Comparison of ENCODE assay signal across 9 cellular contexts in the genomic region with DNA sequence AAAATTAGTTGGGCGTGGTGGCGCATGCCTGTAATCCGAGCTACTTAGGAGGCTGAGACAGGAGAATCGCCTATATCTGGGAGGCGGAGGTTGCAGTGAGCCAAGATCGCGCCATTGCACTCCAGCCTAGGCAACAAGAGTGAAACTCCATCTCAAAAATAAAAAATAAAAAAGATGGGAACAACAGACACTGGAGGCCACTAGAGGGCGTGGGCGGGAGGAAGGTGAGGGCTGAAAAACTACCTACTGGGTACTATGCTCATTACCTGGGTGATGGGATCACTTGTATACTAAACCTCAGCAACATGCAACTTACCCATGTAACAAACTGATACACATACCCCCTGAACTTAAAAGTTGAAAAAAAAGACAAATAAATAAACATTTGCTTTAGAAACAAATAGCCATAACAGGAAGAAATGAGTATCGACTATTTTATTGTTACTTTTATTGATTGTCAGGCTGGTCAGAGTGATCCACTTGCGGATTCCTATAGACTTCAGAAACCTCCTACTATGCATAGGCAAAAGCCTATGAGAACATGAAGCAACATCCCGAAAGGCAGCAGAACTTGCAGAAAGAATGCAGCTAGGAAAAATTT.
DNase-seq lines count a peak whose midpoint lies in the region; ATAC-seq and TF ChIP-seq lines count a peak whose summit lies in the region.
"Had no signal": no experiment of that assay in that cellular context is flagged by ENCODE, and none has a peak within 500 bp of the region (broad histone marks: within the 10 kb centered on the region; RNA-seq: fewer than 3 reads in every experiment).

No MANE protein-coding gene starts in this region.

- H3K27me3 Mint-ChIP-seq in activated naive CD4-positive, alpha-beta T cell treated with anti-CD3 and anti-CD28 coated beads, Interleukin-2, amount 10 ng/mL, durations not matched to agents 7 days and 5 days = peaks cover 16% of the 10 kb centered on the region

- no peaks in the 10 kb centered on the region for H3K79me2 ChIP-seq in smooth muscle cell (ENCODE audit: low read depth)

- no peaks in the 10 kb centered on the region for H3K36me3 Mint-ChIP-seq in activated naive CD4-positive, alpha-beta T cell treated with anti-CD3 and anti-CD28 coated beads, Interleukin-2, amount 10 ng/mL, durations not matched to agents 7 days and 5 days
- H3K36me3 Mint-ChIP-seq in activated naive CD4-positive, alpha-beta T cell treated with anti-CD3 and anti-CD28 coated beads, Interleukin-2, amount 50 U/mL, for 72 hours = peaks cover 0 to 5% of the 10 kb centered on the region in 2 donors

- H3K9ac ChIP-seq in NT2/D1 (ENCODE audit: insufficient read length, low read depth) (no peak overlapping the region), colonic mucosa (ENCODE audit: low read depth in 2 of 2, low read length in 2 of 2) (no peak overlapping the region), smooth muscle cell (ENCODE audit: low read depth) (no peak overlapping the region)

- H2AFZ ChIP-seq in smooth muscle cell (ENCODE audit: low read depth) = no peak overlapping the region

- H3K27me3 ChIP-seq in NT2/D1 (ENCODE audit: insufficient read depth, insufficient read length) (no peaks in the 10 kb centered on the region), colonic mucosa (no peaks in the 10 kb centered on the region), smooth muscle cell (ENCODE audit: low read depth) (peaks cover 2% of the 10 kb centered on the region), aorta (ENCODE audit: control insufficient read depth in 1 of 2, insufficient read depth in 2 of 2, low read length in 1 of 2) (no peaks in the 10 kb centered on the region)

- TF ChIP-seq CTCF in colonic mucosa (IDR thresholded peaks at IDR 0.05) (peak; percentile 28), smooth muscle cell (IDR thresholded peaks at IDR 0.05; ENCODE audit: borderline replicate concordance, insufficient read depth, poor library complexity, severe bottlenecking) (peak; percentile 47), mucosa of descending colon (IDR thresholded peaks at IDR 0.05) (no peak)

- H3K4me1 Mint-ChIP-seq in activated naive CD4-positive, alpha-beta T cell treated with anti-CD3 and anti-CD28 coated beads, Interleukin-2, amount 10 ng/mL, durations not matched to agents 7 days and 5 days = peaks cover 16% of the 10 kb centered on the region

- no peaks in the 10 kb centered on the region for H3F3A ChIP-seq in smooth muscle cell (ENCODE audit: low read depth)

- CTCF ChIA-PET in activated naive CD4-positive, alpha-beta T cell treated with anti-CD3 and anti-CD28 coated beads, Interleukin-2, amount 10 ng/mL, durations not matched to agents 7 days and 5 days (lab: Charles Lee) = interaction anchor here (0.7 to 1.7 kb wide), 9 partner anchors 8 to 95 kb away, joined by 3 to 4 read pairs (median 3); no protein-coding TSS in a partner anchor

- no peak for ATAC-seq in activated naive CD4-positive, alpha-beta T cell treated with anti-CD3 and anti-CD28 coated beads, Interleukin-2, amount 50 U/mL, for 72 hours
- ATAC-seq in mucosa of descending colon (no peak), aorta (ENCODE audit: low FRiP score) (no peak)

- no peak overlapping the region for H3K4me3 Mint-ChIP-seq in activated naive CD4-positive, alpha-beta T cell treated with anti-CD3 and anti-CD28 coated beads, Interleukin-2, amount 10 ng/mL, durations not matched to agents 7 days and 5 days

- H3K4me2 ChIP-seq in smooth muscle cell = no peak overlapping the region

- H4K20me1 ChIP-seq in smooth muscle cell (ENCODE audit: low read depth) = no peaks in the 10 kb centered on the region

- no peaks in the 10 kb centered on the region for H3K9me3 Mint-ChIP-seq in activated naive CD4-positive, alpha-beta T cell treated with anti-CD3 and anti-CD28 coated beads, Interleukin-2, amount 10 ng/mL, durations not matched to agents 7 days and 5 days
- peaks cover 0 to 7% of the 10 kb centered on the region in 2 donors for H3K9me3 Mint-ChIP-seq in activated naive CD4-positive, alpha-beta T cell treated with anti-CD3 and anti-CD28 coated beads, Interleukin-2, amount 50 U/mL, for 72 hours

- H3K27ac ChIP-seq in colonic mucosa (no peak overlapping the region), smooth muscle cell (ENCODE audit: low read depth) (no peak overlapping the region), aorta (ENCODE audit: low read depth in 1 of 2, low read length in 2 of 2) (no peak overlapping the region)

- no peak overlapping the region for H3K27ac Mint-ChIP-seq in activated naive CD4-positive, alpha-beta T cell treated with anti-CD3 and anti-CD28 coated beads, Interleukin-2, amount 10 ng/mL, durations not matched to agents 7 days and 5 days
- no peak overlapping the region for H3K27ac Mint-ChIP-seq in activated naive CD4-positive, alpha-beta T cell treated with anti-CD3 and anti-CD28 coated beads, Interleukin-2, amount 50 U/mL, for 72 hours

- H3K4me1 ChIP-seq in NT2/D1 (ENCODE audit: insufficient read depth, insufficient read length) = no peaks in the 10 kb centered on the region
- no peaks in the 10 kb centered on the region for H3K4me1 ChIP-seq in colonic mucosa
- H3K4me1 ChIP-seq in smooth muscle cell (ENCODE audit: low read depth) = no peaks in the 10 kb centered on the region
- no peaks in the 10 kb centered on the region for H3K4me1 ChIP-seq in mucosa of descending colon (ENCODE audit: low read depth)
- no peaks in the 10 kb centered on the region for H3K4me1 ChIP-seq in aorta (ENCODE audit: control insufficient read depth in 1 of 2, insufficient read depth in 2 of 2, low read length in 2 of 2)

- WGBS in smooth muscle cell (ENCODE audit: low lambda C conversion rate) = 71% methylated on average over 12 of the region's 12 CpGs
- WGBS in aorta, 2 donors = 73 to 75% methylated on average over 12 of the region's 12 CpGs

- H3K4me3 ChIP-seq in NT2/D1 (ENCODE audit: insufficient read length, low read depth) (no peak overlapping the region), colonic mucosa (no peak overlapping the region), smooth muscle cell (no peak overlapping the region), mucosa of descending colon (no peak overlapping the region), aorta (ENCODE audit: low read length in 2 of 2) (no peak overlapping the region)

- peak; percentile 61 for DNase-seq in activated naive CD4-positive, alpha-beta T cell treated with anti-CD3 and anti-CD28 coated beads, Interleukin-2, amount 10 ng/mL, durations not matched to agents 7 days and 5 days
- DNase-seq in activated naive CD4-positive, alpha-beta T cell treated with anti-CD3 and anti-CD28 coated beads, Interleukin-2, amount 50 U/mL, for 72 hours (ENCODE audit: low spot score in 2 of 2) = no peak
- peak; percentile 15 for DNase-seq in NT2/D1 (ENCODE audit: low read depth, low spot score)
- no peak for DNase-seq in colonic mucosa
- no peak for DNase-seq in smooth muscle cell (lab: John Stamatoyannopoulos, UW; ENCODE audit: unreplicated experiment)
- DNase-seq in mucosa of descending colon = no peak
- DNase-seq in aorta = no peak
- DNase-seq in NCI-H2196 (lab: John Stamatoyannopoulos, UW; ENCODE audit: unreplicated experiment) = no peak
- DNase-seq: GF-D8 had no signal

- H3K9me3 ChIP-seq in NT2/D1 (ENCODE audit: insufficient read depth, low read length) (peaks cover 13% of the 10 kb centered on the region; the same call in 1 of the 2 replicates), colonic mucosa (no peaks in the 10 kb centered on the region), smooth muscle cell (replicated peaks; ENCODE audit: low read depth) (no peaks in the 10 kb centered on the region), mucosa of descending colon (no peaks in the 10 kb centered on the region), aorta (ENCODE audit: control insufficient read depth, low read length) (peaks cover 1% of the 10 kb centered on the region)

- H3K36me3 ChIP-seq in NT2/D1 (ENCODE audit: insufficient read depth, insufficient read length, low read length) (no peaks in the 10 kb centered on the region), colonic mucosa (no peaks in the 10 kb centered on the region), smooth muscle cell (ENCODE audit: low read depth) (no peaks in the 10 kb centered on the region), mucosa of descending colon (ENCODE audit: low read depth) (no peaks in the 10 kb centered on the region), aorta (ENCODE audit: control insufficient read depth in 1 of 2, insufficient read depth in 2 of 2, low read length in 1 of 2) (no peaks in the 10 kb centered on the region)

- intact Hi-C loops in colonic mucosa (cut with DNase I) = no loop called here
- intact Hi-C loops in mucosa of descending colon (cut with DNase I, micrococcal nuclease) = no loop called here
- intact Hi-C loops in aorta (cut with DNase I) = no loop called here

Comparison
In these comparisons a context has a peak if more than half of its experiments do, and no peak if none do; other contexts are left out.
1. DNase-seq: peak in activated naive CD4-positive, alpha-beta T cell treated with anti-CD3 and anti-CD28 coated beads, Interleukin-2, amount 10 ng/mL, durations not matched to agents 7 days and 5 days (single experiment) and NT2/D1 (single experiment); none in activated naive CD4-positive, alpha-beta T cell treated with anti-CD3 and anti-CD28 coated beads, Interleukin-2, amount 50 U/mL, for 72 hours (0 of 2), colonic mucosa (single experiment), smooth muscle cell (single experiment), mucosa of descending colon (0 of 3), aorta (0 of 2) and NCI-H2196 (single experiment).